Comparison of ENCODE assay signal across 12 cellular contexts in the genomic region with DNA sequence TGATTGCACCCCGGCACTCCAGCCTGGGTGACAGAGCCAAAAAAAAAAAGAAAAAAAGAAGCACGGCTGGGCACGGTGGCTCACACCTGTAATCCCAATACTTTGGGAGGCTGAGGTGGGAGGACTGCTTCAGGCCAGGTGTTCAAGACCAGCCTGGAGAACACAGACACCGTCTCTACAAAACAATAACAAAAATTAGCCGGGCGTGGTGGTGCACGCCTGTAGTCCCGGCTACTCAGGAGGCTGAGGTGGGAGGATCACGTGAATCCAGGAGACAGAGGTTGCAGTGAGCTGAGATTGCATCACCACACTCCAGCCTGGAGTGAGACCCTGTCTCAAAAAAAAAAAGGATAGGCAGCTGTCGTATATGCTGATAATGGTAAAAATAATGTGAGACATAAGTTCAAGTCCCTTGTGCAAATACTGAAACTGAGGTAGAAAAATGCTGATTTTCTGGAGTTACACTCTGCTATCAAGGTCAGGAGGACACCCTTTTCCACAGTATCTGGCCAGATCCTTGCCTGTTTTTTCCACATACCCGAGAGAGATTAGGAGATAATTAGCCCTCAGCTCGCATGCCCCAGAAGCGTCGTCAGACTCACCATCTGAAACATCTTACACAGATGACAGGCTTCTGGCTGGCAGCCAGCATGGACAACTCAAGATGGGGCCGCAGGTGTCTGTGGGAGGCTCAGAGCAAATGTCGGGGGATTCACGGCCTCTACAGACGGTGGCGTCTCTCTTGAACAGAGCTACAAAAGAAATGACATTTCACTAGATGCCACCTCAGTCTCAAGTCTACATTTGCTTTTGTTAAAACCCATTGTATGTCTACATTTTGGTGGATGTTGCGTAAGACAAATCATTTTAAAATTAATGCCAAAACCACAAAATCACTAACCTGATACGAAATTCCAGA. TPM values are rescaled to one million over a fixed set of nuclear protein-coding genes. Genes with fewer than 3 reads are reported as not detected.
DNase-seq lines count a peak whose midpoint lies in the region; ATAC-seq and TF ChIP-seq lines count a peak whose summit lies in the region.
"Had no signal": no experiment of that assay in that cellular context is flagged by ENCODE, and none has a peak within 500 bp of the region (broad histone marks: within the 10 kb centered on the region; RNA-seq: fewer than 3 reads in every experiment).

No MANE protein-coding gene starts in this region.

- no peak overlapping the region for H3K4me3 Mint-ChIP-seq in activated T-helper 1 cell treated with anti-CD3 and anti-CD28 coated beads, Interleukin-12 subunit alpha, Interleukin-12 subunit beta, Interleukin-2, Interleukin-4 antibody, amounts not matched to agents 30 ng/mL and 10 ng/mL and 1 ng/mL, durations not matched to agents 14 hours and 24 hours and 36 hours

- H3K27me3 ChIP-seq in cardiac muscle cell (no peaks in the 10 kb centered on the region), thymus (ENCODE audit: control insufficient read depth, insufficient read depth) (no peaks in the 10 kb centered on the region)
- H3K27me3 ChIP-seq: foreskin keratinocyte had no signal

- no peaks in the 10 kb centered on the region for H3K27me3 Mint-ChIP-seq in activated T-helper 1 cell treated with anti-CD3 and anti-CD28 coated beads, Interleukin-12 subunit alpha, Interleukin-12 subunit beta, Interleukin-2, Interleukin-4 antibody, amounts not matched to agents 30 ng/mL and 10 ng/mL and 1 ng/mL, durations not matched to agents 14 hours and 24 hours and 36 hours (ENCODE audit: insufficient read depth)

- H3K4me3 ChIP-seq in cardiac muscle cell = no peak overlapping the region
- no peak overlapping the region for H3K4me3 ChIP-seq in epithelial cell of esophagus (ENCODE audit: low read length)
- H3K4me3 ChIP-seq in thymus (ENCODE audit: low read length) = no peak overlapping the region
- no peak overlapping the region for H3K4me3 ChIP-seq in mucosa of descending colon
- H3K4me3 ChIP-seq: lung had no signal

- no peak for ATAC-seq in mucosa of descending colon
- ATAC-seq: foreskin keratinocyte had no signal

- H3K27ac Mint-ChIP-seq in activated T-helper 1 cell treated with anti-CD3 and anti-CD28 coated beads, Interleukin-12 subunit alpha, Interleukin-12 subunit beta, Interleukin-2, Interleukin-4 antibody, amounts not matched to agents 30 ng/mL and 10 ng/mL and 1 ng/mL, durations not matched to agents 14 hours and 24 hours and 36 hours = no peak overlapping the region

- peaks cover 32% of the 10 kb centered on the region for H3K36me3 Mint-ChIP-seq in activated T-helper 1 cell treated with anti-CD3 and anti-CD28 coated beads, Interleukin-12 subunit alpha, Interleukin-12 subunit beta, Interleukin-2, Interleukin-4 antibody, amounts not matched to agents 30 ng/mL and 10 ng/mL and 1 ng/mL, durations not matched to agents 14 hours and 24 hours and 36 hours (ENCODE audit: low read depth)

- 69% methylated on average over 21 of the region's 21 CpGs for WGBS in thymus

- no peaks in the 10 kb centered on the region for H3K4me1 Mint-ChIP-seq in activated T-helper 1 cell treated with anti-CD3 and anti-CD28 coated beads, Interleukin-12 subunit alpha, Interleukin-12 subunit beta, Interleukin-2, Interleukin-4 antibody, amounts not matched to agents 30 ng/mL and 10 ng/mL and 1 ng/mL, durations not matched to agents 14 hours and 24 hours and 36 hours (ENCODE audit: low read depth)

- peak overlapping the region; percentile 94 for H3K27ac ChIP-seq in cardiac muscle cell
- peak overlapping the region; percentile 27 for H3K27ac ChIP-seq in thymus (ENCODE audit: low read depth)
- H3K27ac ChIP-seq: C4-2B, foreskin keratinocyte had no signal

- intact Hi-C loops in cardiac septum (cut with DNase I) (no loop called here), mucosa of descending colon (cut with DNase I, micrococcal nuclease) (no loop called here)
- intact Hi-C loops in activated T-helper 1 cell treated with anti-CD3 and anti-CD28 coated beads, Interleukin-12 subunit alpha, Interleukin-12 subunit beta, Interleukin-2, Interleukin-4 antibody, amounts not matched to agents 30 ng/mL and 10 ng/mL and 1 ng/mL, durations not matched to agents 14 hours and 24 hours and 36 hours (cut with micrococcal nuclease) = no loop called here

- H3K9me3 ChIP-seq in cardiac muscle cell (ENCODE audit: low read depth) = no peaks in the 10 kb centered on the region
- H3K9me3 ChIP-seq in thymus (ENCODE audit: control insufficient read depth) = no peaks in the 10 kb centered on the region
- no peaks in the 10 kb centered on the region for H3K9me3 ChIP-seq in mucosa of descending colon

- no peak for TF ChIP-seq CTCF in cardiac muscle cell (IDR thresholded peaks at IDR 0.05; ENCODE audit: low read depth, low read length)
- TF ChIP-seq CTCF in epithelial cell of esophagus (IDR thresholded peaks at IDR 0.05; ENCODE audit: insufficient read depth, low read depth, low read length, missing control alignments) = no peak
- no peak for TF ChIP-seq CTCF in mucosa of descending colon (IDR thresholded peaks at IDR 0.05)

- H3K36me3 ChIP-seq in cardiac muscle cell (peaks cover 22% of the 10 kb centered on the region), thymus (ENCODE audit: control insufficient read depth, insufficient read depth) (peaks cover 32% of the 10 kb centered on the region), mucosa of descending colon (ENCODE audit: low read depth) (peaks cover 9% of the 10 kb centered on the region)

- H3K9me3 Mint-ChIP-seq in activated T-helper 1 cell treated with anti-CD3 and anti-CD28 coated beads, Interleukin-12 subunit alpha, Interleukin-12 subunit beta, Interleukin-2, Interleukin-4 antibody, amounts not matched to agents 30 ng/mL and 10 ng/mL and 1 ng/mL, durations not matched to agents 14 hours and 24 hours and 36 hours = no peaks in the 10 kb centered on the region

- H3K4me1 ChIP-seq in cardiac muscle cell (ENCODE audit: low read depth) (peaks cover 30% of the 10 kb centered on the region), thymus (ENCODE audit: control insufficient read depth, insufficient read depth, low read length) (no peaks in the 10 kb centered on the region), mucosa of descending colon (ENCODE audit: low read depth) (no peaks in the 10 kb centered on the region)

- DNase-seq in cardiac muscle cell (ENCODE audit: low read depth in 1 of 2, low spot score in 1 of 2) = peak; percentile 57 to 85
- DNase-seq in cardiac septum (ENCODE audit: low spot score) = no peak
- DNase-seq in NCI-H69 (lab: John Stamatoyannopoulos, UW) = peak; percentile 82
- DNase-seq in epithelial cell of esophagus (ENCODE audit: low read depth) = peak; percentile 55
- DNase-seq in activated T-helper 1 cell treated with anti-CD3 and anti-CD28 coated beads, Interleukin-12 subunit alpha, Interleukin-12 subunit beta, Interleukin-2, Interleukin-4 antibody, amounts not matched to agents 30 ng/mL and 10 ng/mL and 1 ng/mL, durations not matched to agents 14 hours and 24 hours and 36 hours (ENCODE audit: low spot score) = no peak
- DNase-seq in activated CD4-positive, alpha-beta T cell treated with anti-CD3 and anti-CD28 coated beads for 1 hour = no peak
- no peak for DNase-seq in mucosa of descending colon
- DNase-seq: SW 1271 had no signal

RNA-seq across cellular contexts. Expression of a gene that starts 36.8 kb away (rescaled TPM):
- 83.2 and 111 TPM in 2 replicates for total RNA-seq in cardiac muscle cell
- polyA plus RNA-seq in cardiac muscle cell = 99.5 and 105 TPM in 2 replicates
- 45.4 TPM for total RNA-seq in cardiac septum
- 67.0 TPM for polyA plus RNA-seq in thymus
- total RNA-seq in activated T-helper 1 cell treated with anti-CD3 and anti-CD28 coated beads, Interleukin-12 subunit alpha, Interleukin-12 subunit beta, Interleukin-2, Interleukin-4 antibody, amounts not matched to agents 30 ng/mL and 10 ng/mL and 1 ng/mL, durations not matched to agents 14 hours and 24 hours and 36 hours = 55.1 and 56.7 TPM in 2 replicates
- 10 to 100 TPM; 69.0 to 76.0 (median 74.4) TPM for total RNA-seq in mucosa of descending colon

Comparison
In these comparisons a context has a peak if more than half of its experiments do, and no peak if none do; other contexts are left out.
1. DNase-seq: peak in cardiac muscle cell (2 of 2), NCI-H69 (single experiment) and epithelial cell of esophagus (single experiment); none in cardiac septum (single experiment), activated T-helper 1 cell treated with anti-CD3 and anti-CD28 coated beads, Interleukin-12 subunit alpha, Interleukin-12 subunit beta, Interleukin-2, Interleukin-4 antibody, amounts not matched to agents 30 ng/mL and 10 ng/mL and 1 ng/mL, durations not matched to agents 14 hours and 24 hours and 36 hours (single experiment), activated CD4-positive, alpha-beta T cell treated with anti-CD3 and anti-CD28 coated beads for 1 hour (single experiment) and mucosa of descending colon (0 of 3).